16 cellular contexts compared by ENCODE assay signal in genomic region chr11:29093416-29093815, GRCh38.
A peak's percentile ranks its signal among the peaks of the same experiment; 100 is the strongest.
DNase-seq lines count a peak whose midpoint lies in the region; ATAC-seq and TF ChIP-seq lines count a peak whose summit lies in the region.
"Had no signal": no experiment of that assay in that cellular context is flagged by ENCODE, and none has a peak within 500 bp of the region (broad histone marks: within the 10 kb centered on the region; RNA-seq: fewer than 3 reads in every experiment).

No MANE protein-coding gene starts in this region.

- DNase-seq in AG08395 (ENCODE audit: low spot score), result peak; percentile 66
- DNase-seq in HT1080 (ENCODE audit: low read depth), result peak; percentile 50
- peak; percentile 60 for DNase-seq in astrocyte of the spinal cord (ENCODE audit: low read depth, low spot score)
- peak; percentile 67 for DNase-seq in kidney tubule cell (ENCODE audit: low spot score)
- DNase-seq in T-helper 9 cell, result no peak
- no peak for DNase-seq in activated CD4-positive, alpha-beta T cell treated with anti-CD3 and anti-CD28 coated beads, Interleukin-2, amount 10 ng/mL, durations not matched to agents 7 days and 5 days
- DNase-seq: DMS79 treated with DMSO at 0.1 percent for 48 hours; NCI-H345; stimulated activated CD8-positive, alpha-beta memory T cell treated with anti-CD3 and anti-CD28 coated beads, Interleukin-4, amount 100 ng/mL, for 48 hours; trophoblast cell had no signal

- H3K27ac Mint-ChIP-seq in activated CD4-positive, alpha-beta T cell treated with anti-CD3 and anti-CD28 coated beads, Interleukin-2, amount 10 ng/mL, durations not matched to agents 7 days and 5 days, result no peak overlapping the region
- H3K27ac Mint-ChIP-seq: activated naive CD4-positive, alpha-beta T cell treated with anti-CD3 and anti-CD28 coated beads, Interleukin-2, amount 50 U/mL, for 72 hours; B cell had no signal

- H3K4me3 Mint-ChIP-seq in activated CD4-positive, alpha-beta T cell treated with anti-CD3 and anti-CD28 coated beads, Interleukin-2, amount 10 ng/mL, durations not matched to agents 7 days and 5 days, result no peak overlapping the region
- H3K4me3 Mint-ChIP-seq: B cell had no signal

- CTCF ChIA-PET in activated CD4-positive, alpha-beta T cell treated with anti-CD3 and anti-CD28 coated beads, Interleukin-2, amount 10 ng/mL, durations not matched to agents 7 days and 5 days (lab: Charles Lee), result no interaction called here

- H3K9me3 Mint-ChIP-seq in activated CD4-positive, alpha-beta T cell treated with anti-CD3 and anti-CD28 coated beads, Interleukin-2, amount 10 ng/mL, durations not matched to agents 7 days and 5 days, result peaks cover 5% of the 10 kb centered on the region

- H3K4me1 Mint-ChIP-seq in activated CD4-positive, alpha-beta T cell treated with anti-CD3 and anti-CD28 coated beads, Interleukin-2, amount 10 ng/mL, durations not matched to agents 7 days and 5 days, result no peaks in the 10 kb centered on the region
- H3K4me1 Mint-ChIP-seq: B cell had no signal

- no peaks in the 10 kb centered on the region for H3K36me3 Mint-ChIP-seq in activated CD4-positive, alpha-beta T cell treated with anti-CD3 and anti-CD28 coated beads, Interleukin-2, amount 10 ng/mL, durations not matched to agents 7 days and 5 days (ENCODE audit: low read depth)
- H3K36me3 Mint-ChIP-seq: activated naive CD4-positive, alpha-beta T cell treated with anti-CD3 and anti-CD28 coated beads, Interleukin-2, amount 50 U/mL, for 72 hours had no signal

- no peak overlapping the region for H3K4me3 ChIP-seq in astrocyte of the spinal cord (ENCODE audit: low read depth, low read length)
- H3K4me3 ChIP-seq: coronary artery, prostate gland had no signal

- POLR2A ChIA-PET in activated CD4-positive, alpha-beta T cell treated with anti-CD3 and anti-CD28 coated beads, Interleukin-2, amount 10 ng/mL, durations not matched to agents 7 days and 5 days (lab: Charles Lee), result no interaction called here

- ATAC-seq in HG03135 (IDR thresholded peaks at IDR 0.05; ENCODE audit: unreplicated experiment) (no peak), GM21367 (IDR thresholded peaks at IDR 0.05; ENCODE audit: unreplicated experiment) (no peak)
- ATAC-seq: activated naive CD4-positive, alpha-beta T cell treated with anti-CD3 and anti-CD28 coated beads, Interleukin-2, amount 50 U/mL, for 72 hours had no signal

- in situ Hi-C loops in astrocyte of the spinal cord (cut with HindIII; ENCODE audit: low sequenced_read_pairs), result no loop called here

- no peak for TF ChIP-seq CTCF in astrocyte of the spinal cord (IDR thresholded peaks at IDR 0.05; ENCODE audit: low read depth, low read length)

- H3K27me3 Mint-ChIP-seq in activated CD4-positive, alpha-beta T cell treated with anti-CD3 and anti-CD28 coated beads, Interleukin-2, amount 10 ng/mL, durations not matched to agents 7 days and 5 days, result no peaks in the 10 kb centered on the region
- H3K27me3 Mint-ChIP-seq: B cell had no signal

Comparison
In these comparisons a context has a peak if more than half of its experiments do, and no peak if none do; other contexts are left out.
1. DNase-seq: peak in AG08395 (single experiment), HT1080 (single experiment), astrocyte of the spinal cord (single experiment) and kidney tubule cell (single experiment); none in T-helper 9 cell (single experiment) and activated CD4-positive, alpha-beta T cell treated with anti-CD3 and anti-CD28 coated beads, Interleukin-2, amount 10 ng/mL, durations not matched to agents 7 days and 5 days (single experiment).